22 cellular contexts compared by ENCODE assay signal in the genomic region with DNA sequence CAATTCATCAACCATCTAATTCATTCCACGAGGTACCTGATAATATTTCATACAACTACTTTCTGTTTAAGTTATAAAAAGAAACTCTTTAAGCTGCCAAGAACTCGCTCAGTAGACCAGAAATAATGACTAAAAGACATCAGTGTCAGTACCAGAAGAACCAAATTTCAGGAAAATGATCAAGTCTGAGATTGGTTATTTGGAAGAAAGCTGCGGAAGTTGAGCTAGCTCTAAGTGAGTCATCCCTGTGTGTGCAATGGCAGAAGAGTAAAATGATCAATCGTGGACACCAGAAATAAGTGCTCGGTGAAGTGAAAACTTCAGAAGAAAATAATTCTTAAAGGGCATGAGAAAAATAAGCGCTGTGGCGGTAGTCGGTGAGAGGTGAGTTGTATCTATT.
A peak's percentile ranks its signal among the peaks of the same experiment; 100 is the strongest.
DNase-seq lines count a peak whose midpoint lies in the region; ATAC-seq and TF ChIP-seq lines count a peak whose summit lies in the region.
"Had no signal": no experiment of that assay in that cellular context is flagged by ENCODE, and none has a peak within 500 bp of the region (broad histone marks: within the 10 kb centered on the region; RNA-seq: fewer than 3 reads in every experiment).

No MANE protein-coding gene starts in this region.

- CTCF ChIA-PET in activated CD8-positive, alpha-beta T cell treated with anti-CD3 and anti-CD28 coated beads for 36 hours (lab: Charles Lee): no interaction called here

- no peaks in the 10 kb centered on the region for H3K27me3 Mint-ChIP-seq in activated CD8-positive, alpha-beta T cell treated with anti-CD3 and anti-CD28 coated beads for 36 hours
- H3K27me3 Mint-ChIP-seq: CD4-positive, CD25-positive, alpha-beta regulatory T cell; CD8-positive, alpha-beta memory T cell had no signal

- H3K27ac Mint-ChIP-seq in activated CD8-positive, alpha-beta T cell treated with anti-CD3 and anti-CD28 coated beads for 36 hours: no peak overlapping the region
- H3K27ac Mint-ChIP-seq: CD4-positive, CD25-positive, alpha-beta regulatory T cell; CD8-positive, alpha-beta memory T cell; GM23338; HFFc6 had no signal

- in situ Hi-C loops in astrocyte of the cerebellum (cut with HindIII; ENCODE audit: low sequenced_read_pairs): loop anchor here (5.0 kb wide), 1 partner anchor 39 kb away; no protein-coding TSS in a partner anchor

- H3K4me3 ChIP-seq in astrocyte of the cerebellum (ENCODE audit: low read depth, low read length): no peak overlapping the region
- H3K4me3 ChIP-seq: GM12878, GM23338 had no signal

- intact Hi-C loops in activated CD8-positive, alpha-beta T cell treated with anti-CD3 and anti-CD28 coated beads for 36 hours (cut with micrococcal nuclease): no loop called here

- no peak for ATAC-seq in GM18520 (IDR thresholded peaks at IDR 0.05; ENCODE audit: unreplicated experiment)
- ATAC-seq in activated CD8-positive, alpha-beta T cell treated with anti-CD3 and anti-CD28 coated beads for 36 hours: no peak
- ATAC-seq: GM12878, GM23338, HCT116 had no signal

- no peaks in the 10 kb centered on the region for H3K4me1 Mint-ChIP-seq in activated CD8-positive, alpha-beta T cell treated with anti-CD3 and anti-CD28 coated beads for 36 hours (ENCODE audit: low read depth)
- H3K4me1 Mint-ChIP-seq: CD4-positive, CD25-positive, alpha-beta regulatory T cell; CD8-positive, alpha-beta memory T cell; GM23338 had no signal

- no peak for TF ChIP-seq CTCF in astrocyte of the cerebellum (IDR thresholded peaks at IDR 0.05; ENCODE audit: low read depth, low read length, missing control alignments)
- no peak for TF ChIP-seq CTCF in activated CD8-positive, alpha-beta T cell treated with anti-CD3 and anti-CD28 coated beads for 36 hours (IDR thresholded peaks at IDR 0.05)

- no peak overlapping the region for H3K4me3 Mint-ChIP-seq in activated CD8-positive, alpha-beta T cell treated with anti-CD3 and anti-CD28 coated beads for 36 hours
- H3K4me3 Mint-ChIP-seq: CD4-positive, CD25-positive, alpha-beta regulatory T cell; CD8-positive, alpha-beta memory T cell; GM23338; HFFc6 had no signal

- peaks cover 16% of the 10 kb centered on the region for H3K9me3 Mint-ChIP-seq in activated CD8-positive, alpha-beta T cell treated with anti-CD3 and anti-CD28 coated beads for 36 hours

- POLR2A ChIA-PET in activated CD8-positive, alpha-beta T cell treated with anti-CD3 and anti-CD28 coated beads for 36 hours (lab: Charles Lee): no interaction called here

- H3K36me3 Mint-ChIP-seq in activated CD8-positive, alpha-beta T cell treated with anti-CD3 and anti-CD28 coated beads for 36 hours (ENCODE audit: low read depth): no peaks in the 10 kb centered on the region
- H3K36me3 Mint-ChIP-seq: CD4-positive, CD25-positive, alpha-beta regulatory T cell; CD8-positive, alpha-beta memory T cell had no signal

- DNase-seq in NCI-H446 treated with DMSO at 0.1 percent for 48 hours (lab: John Stamatoyannopoulos, UW) (peak; percentile 20), astrocyte of the cerebellum (ENCODE audit: low read depth) (peak; percentile 27), glomerular visceral epithelial cell (ENCODE audit: extremely low spot score) (peak; percentile 5), pons (ENCODE audit: low spot score) (peak; percentile 7)
- no peak for DNase-seq in activated CD4-positive, CD25-positive, alpha-beta regulatory T cell treated with anti-CD3 and anti-CD28 coated beads, Interleukin-2, amount 50 U/mL, for 72 hours
- no peak for DNase-seq in activated effector memory CD4-positive, alpha-beta T cell treated with anti-CD3 and anti-CD28 coated beads, Interleukin-2, amount 50 U/mL, for 16 hours
- no peak for DNase-seq in activated CD8-positive, alpha-beta T cell treated with anti-CD3 and anti-CD28 coated beads for 36 hours
- DNase-seq: BE2C; C1 segment of cervical spinal cord; CD4-positive, CD25-positive, alpha-beta regulatory T cell; CD8-positive, alpha-beta memory T cell; COR-L47; DMS 273 treated with DMSO at 0.1 percent for 48 hours; DMS53; DND-41; EL; H7; HFFc6 had no signal

Comparison
In these comparisons a context has a peak if more than half of its experiments do, and no peak if none do; other contexts are left out.
1. DNase-seq: peak in NCI-H446 treated with DMSO at 0.1 percent for 48 hours (single experiment), astrocyte of the cerebellum (single experiment), glomerular visceral epithelial cell (single experiment) and pons (single experiment); none in activated CD4-positive, CD25-positive, alpha-beta regulatory T cell treated with anti-CD3 and anti-CD28 coated beads, Interleukin-2, amount 50 U/mL, for 72 hours (single experiment), activated effector memory CD4-positive, alpha-beta T cell treated with anti-CD3 and anti-CD28 coated beads, Interleukin-2, amount 50 U/mL, for 16 hours (single experiment) and activated CD8-positive, alpha-beta T cell treated with anti-CD3 and anti-CD28 coated beads for 36 hours (single experiment).